In the genomic region with DNA sequence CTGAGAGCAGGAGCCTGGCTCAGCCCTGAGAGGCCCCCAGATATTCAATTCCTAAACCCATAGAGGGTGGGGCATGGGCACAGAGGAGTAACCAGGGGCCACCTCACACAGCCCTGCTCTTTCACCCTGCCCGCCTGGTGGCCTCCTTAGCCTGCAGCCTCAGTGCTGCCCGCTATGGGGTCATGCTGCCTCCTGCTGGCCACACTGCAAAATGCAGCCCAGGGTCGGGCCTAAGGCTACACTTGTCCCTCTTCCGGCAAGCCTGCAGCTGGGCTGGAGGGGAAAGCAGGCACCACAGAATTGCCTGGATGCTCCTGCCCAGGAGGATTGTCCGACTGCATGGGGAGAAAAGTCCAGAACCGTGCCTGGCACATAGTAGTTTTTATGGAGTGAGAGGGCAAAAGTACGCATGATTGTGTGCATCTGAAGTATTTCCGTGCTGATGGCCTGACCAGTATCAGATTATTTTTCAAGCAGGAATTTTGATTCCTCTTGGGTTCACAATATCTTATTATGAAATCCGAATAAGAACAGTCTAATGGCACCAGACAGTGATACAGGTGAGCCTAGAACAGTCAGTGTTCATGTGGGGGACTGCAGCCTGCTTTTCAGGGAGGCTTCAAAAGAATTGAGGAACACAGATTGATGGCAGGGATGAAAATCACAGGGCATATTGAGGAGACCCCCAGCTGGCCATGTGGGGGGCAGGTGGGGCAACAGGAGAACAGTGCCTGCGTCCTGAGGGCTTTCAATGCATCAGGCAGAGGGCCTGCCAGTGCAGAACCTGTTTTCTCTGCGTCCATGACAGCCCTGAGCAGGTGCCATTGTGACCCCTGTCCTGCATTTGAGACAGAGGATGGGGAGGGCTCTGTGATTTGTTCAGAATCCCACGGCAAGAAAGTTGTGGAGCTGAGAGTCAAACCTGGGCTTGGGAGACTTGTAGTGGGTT, we compare ENCODE assay signal across 8 cellular contexts. TPM values are rescaled to one million over a fixed set of nuclear protein-coding genes. Genes with fewer than 3 reads are reported as not detected.
DNase-seq lines count a peak whose midpoint lies in the region; ATAC-seq and TF ChIP-seq lines count a peak whose summit lies in the region.

No MANE protein-coding gene starts in this region.

- no peak overlapping the region for H3K4me3 Mint-ChIP-seq in activated naive CD4-positive, alpha-beta T cell treated with anti-CD3 and anti-CD28 coated beads for 36 hours

- DNase-seq in NCI-H2029 (lab: John Stamatoyannopoulos, UW), result peak; percentile 10
- DNase-seq in NCI-H2029 treated with DMSO at 0.1 percent for 48 hours (lab: John Stamatoyannopoulos, UW), result no peak
- DNase-seq in SK-MEL-5 (ENCODE audit: low read depth, low spot score), result peak; percentile 67
- peak; percentile 92 for DNase-seq in activated naive CD4-positive, alpha-beta T cell treated with anti-CD3 and anti-CD28 coated beads for 36 hours
- peak; percentile 64 to 70 for DNase-seq in cardiac muscle cell (ENCODE audit: low read depth in 1 of 2, low spot score in 1 of 2)
- DNase-seq in putamen (ENCODE audit: low spot score), result peak; percentile 29

- H3K36me3 Mint-ChIP-seq in activated naive CD4-positive, alpha-beta T cell treated with anti-CD3 and anti-CD28 coated beads for 36 hours (ENCODE audit: low read depth), result no peaks in the 10 kb centered on the region

- H3K4me1 Mint-ChIP-seq in activated naive CD4-positive, alpha-beta T cell treated with anti-CD3 and anti-CD28 coated beads for 36 hours (ENCODE audit: low read depth), result peaks cover 11% of the 10 kb centered on the region

- H3K9me3 Mint-ChIP-seq in activated naive CD4-positive, alpha-beta T cell treated with anti-CD3 and anti-CD28 coated beads for 36 hours, result no peaks in the 10 kb centered on the region

- H3K27me3 Mint-ChIP-seq in activated naive CD4-positive, alpha-beta T cell treated with anti-CD3 and anti-CD28 coated beads for 36 hours (ENCODE audit: low read depth), result no peaks in the 10 kb centered on the region

- in situ Hi-C loops in SK-MEL-5 (cut with HindIII; ENCODE audit: low pct_unique_long_range_greater_than_20kb, low sequenced_read_pairs), result no loop called here

- no peak overlapping the region for H3K4me3 ChIP-seq in cardiac muscle cell

- no peak overlapping the region for H3K27ac Mint-ChIP-seq in activated naive CD4-positive, alpha-beta T cell treated with anti-CD3 and anti-CD28 coated beads for 36 hours

- CTCF ChIA-PET in activated naive CD4-positive, alpha-beta T cell treated with anti-CD3 and anti-CD28 coated beads for 36 hours (lab: Charles Lee), result interaction anchor here (0.6 to 8.8 kb wide), 12 partner anchors 12 to 1688 kb away, joined by 3 to 66 read pairs (median 8); a partner anchor contains a TSS

- peak; percentile 78 for TF ChIP-seq CTCF in cardiac muscle cell (IDR thresholded peaks at IDR 0.05; ENCODE audit: low read depth, low read length)

- ATAC-seq in HG02973 (IDR thresholded peaks at IDR 0.05; ENCODE audit: unreplicated experiment) (peak; percentile 59), GM21447 (IDR thresholded peaks at IDR 0.05; ENCODE audit: unreplicated experiment) (no peak)

- no peaks in the 10 kb centered on the region for H3K4me1 ChIP-seq in cardiac muscle cell (ENCODE audit: low read depth)

- intact Hi-C loops in activated naive CD4-positive, alpha-beta T cell treated with anti-CD3 and anti-CD28 coated beads for 36 hours (cut with micrococcal nuclease), result loop anchor here (1.0 to 5.0 kb wide), 6 partner anchors 35 to 475 kb away; a partner anchor contains a TSS

- no peak overlapping the region for H3K27ac ChIP-seq in cardiac muscle cell

- H3K36me3 ChIP-seq in cardiac muscle cell, result no peaks in the 10 kb centered on the region

- no peaks in the 10 kb centered on the region for H3K27me3 ChIP-seq in cardiac muscle cell

- H3K9me3 ChIP-seq in cardiac muscle cell (ENCODE audit: low read depth), result no peaks in the 10 kb centered on the region

RNA-seq across cellular contexts. Expression of a gene that starts 51.2 kb away (rescaled TPM):
- total RNA-seq in SK-MEL-5 (2014; rRNA removed; shearing (Covaris generic)), result not detected in 2 replicates
- polyA plus RNA-seq in SK-MEL-5 (2015; cell fraction: cytosol; rRNA removed), result not detected in 2 replicates
- polyA plus RNA-seq in SK-MEL-5 (2015; cell fraction: nucleus; rRNA removed), result not detected in 2 replicates
- total RNA-seq in activated naive CD4-positive, alpha-beta T cell treated with anti-CD3 and anti-CD28 coated beads for 36 hours, result not detected
- not detected in 2 replicates for total RNA-seq in cardiac muscle cell
- polyA plus RNA-seq in cardiac muscle cell, result not detected in 2 replicates
